2 cellular contexts compared by ENCODE assay signal in the genomic region with DNA sequence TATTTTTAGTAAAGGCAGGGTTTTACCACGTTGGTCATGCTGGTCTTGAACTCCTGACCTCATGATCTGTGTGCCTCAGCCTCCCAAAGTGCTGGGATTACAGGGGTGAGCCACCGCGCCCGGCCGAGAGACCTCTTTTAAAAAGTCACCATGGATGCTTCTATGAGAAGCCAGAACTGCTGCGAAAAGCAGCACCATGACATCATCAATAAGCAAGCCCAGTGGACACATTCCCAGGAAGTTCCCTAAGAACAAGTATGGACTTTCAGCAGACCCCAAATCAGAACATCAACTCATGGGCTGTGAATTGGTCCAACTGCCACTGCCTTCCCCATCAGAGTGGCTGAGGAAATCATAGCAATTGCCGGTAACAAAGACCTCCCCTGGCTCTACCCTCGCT.
A peak's percentile ranks its signal among the peaks of the same experiment; 100 is the strongest.
TF ChIP-seq lines count a peak whose summit lies in the region.

No MANE protein-coding gene starts in this region.

TF ChIP-seq in HepG2, 621 proteins besides CTCF, POLR2A, EP300 and RAD21 (continued from another document):
- TF ChIP-seq, protein P1, sequence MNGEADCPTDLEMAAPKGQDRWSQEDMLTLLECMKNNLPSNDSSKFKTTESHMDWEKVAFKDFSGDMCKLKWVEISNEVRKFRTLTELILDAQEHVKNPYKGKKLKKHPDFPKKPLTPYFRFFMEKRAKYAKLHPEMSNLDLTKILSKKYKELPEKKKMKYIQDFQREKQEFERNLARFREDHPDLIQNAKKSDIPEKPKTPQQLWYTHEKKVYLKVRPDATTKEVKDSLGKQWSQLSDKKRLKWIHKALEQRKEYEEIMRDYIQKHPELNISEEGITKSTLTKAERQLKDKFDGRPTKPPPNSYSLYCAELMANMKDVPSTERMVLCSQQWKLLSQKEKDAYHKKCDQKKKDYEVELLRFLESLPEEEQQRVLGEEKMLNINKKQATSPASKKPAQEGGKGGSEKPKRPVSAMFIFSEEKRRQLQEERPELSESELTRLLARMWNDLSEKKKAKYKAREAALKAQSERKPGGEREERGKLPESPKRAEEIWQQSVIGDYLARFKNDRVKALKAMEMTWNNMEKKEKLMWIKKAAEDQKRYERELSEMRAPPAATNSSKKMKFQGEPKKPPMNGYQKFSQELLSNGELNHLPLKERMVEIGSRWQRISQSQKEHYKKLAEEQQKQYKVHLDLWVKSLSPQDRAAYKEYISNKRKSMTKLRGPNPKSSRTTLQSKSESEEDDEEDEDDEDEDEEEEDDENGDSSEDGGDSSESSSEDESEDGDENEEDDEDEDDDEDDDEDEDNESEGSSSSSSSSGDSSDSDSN (CRISPR knock-in tag; IDR thresholded peaks at IDR 0.05) = no peak
- TF ChIP-seq ATF7 (IDR thresholded peaks at IDR 0.05) (peak; percentile 76), ATF7 (CRISPR knock-in tag; IDR thresholded peaks at IDR 0.05) (no peak), TOE1 (CRISPR knock-in tag; IDR thresholded peaks at IDR 0.05) (no peak), MEIS1 (CRISPR knock-in tag; IDR thresholded peaks at IDR 0.05; ENCODE audit: borderline replicate concordance) (no peak), ZSCAN22 (CRISPR knock-in tag; IDR thresholded peaks at IDR 0.05) (no peak), FOSL2 (CRISPR knock-in tag; IDR thresholded peaks at IDR 0.05) (no peak)
- TF ChIP-seq, protein P2, sequence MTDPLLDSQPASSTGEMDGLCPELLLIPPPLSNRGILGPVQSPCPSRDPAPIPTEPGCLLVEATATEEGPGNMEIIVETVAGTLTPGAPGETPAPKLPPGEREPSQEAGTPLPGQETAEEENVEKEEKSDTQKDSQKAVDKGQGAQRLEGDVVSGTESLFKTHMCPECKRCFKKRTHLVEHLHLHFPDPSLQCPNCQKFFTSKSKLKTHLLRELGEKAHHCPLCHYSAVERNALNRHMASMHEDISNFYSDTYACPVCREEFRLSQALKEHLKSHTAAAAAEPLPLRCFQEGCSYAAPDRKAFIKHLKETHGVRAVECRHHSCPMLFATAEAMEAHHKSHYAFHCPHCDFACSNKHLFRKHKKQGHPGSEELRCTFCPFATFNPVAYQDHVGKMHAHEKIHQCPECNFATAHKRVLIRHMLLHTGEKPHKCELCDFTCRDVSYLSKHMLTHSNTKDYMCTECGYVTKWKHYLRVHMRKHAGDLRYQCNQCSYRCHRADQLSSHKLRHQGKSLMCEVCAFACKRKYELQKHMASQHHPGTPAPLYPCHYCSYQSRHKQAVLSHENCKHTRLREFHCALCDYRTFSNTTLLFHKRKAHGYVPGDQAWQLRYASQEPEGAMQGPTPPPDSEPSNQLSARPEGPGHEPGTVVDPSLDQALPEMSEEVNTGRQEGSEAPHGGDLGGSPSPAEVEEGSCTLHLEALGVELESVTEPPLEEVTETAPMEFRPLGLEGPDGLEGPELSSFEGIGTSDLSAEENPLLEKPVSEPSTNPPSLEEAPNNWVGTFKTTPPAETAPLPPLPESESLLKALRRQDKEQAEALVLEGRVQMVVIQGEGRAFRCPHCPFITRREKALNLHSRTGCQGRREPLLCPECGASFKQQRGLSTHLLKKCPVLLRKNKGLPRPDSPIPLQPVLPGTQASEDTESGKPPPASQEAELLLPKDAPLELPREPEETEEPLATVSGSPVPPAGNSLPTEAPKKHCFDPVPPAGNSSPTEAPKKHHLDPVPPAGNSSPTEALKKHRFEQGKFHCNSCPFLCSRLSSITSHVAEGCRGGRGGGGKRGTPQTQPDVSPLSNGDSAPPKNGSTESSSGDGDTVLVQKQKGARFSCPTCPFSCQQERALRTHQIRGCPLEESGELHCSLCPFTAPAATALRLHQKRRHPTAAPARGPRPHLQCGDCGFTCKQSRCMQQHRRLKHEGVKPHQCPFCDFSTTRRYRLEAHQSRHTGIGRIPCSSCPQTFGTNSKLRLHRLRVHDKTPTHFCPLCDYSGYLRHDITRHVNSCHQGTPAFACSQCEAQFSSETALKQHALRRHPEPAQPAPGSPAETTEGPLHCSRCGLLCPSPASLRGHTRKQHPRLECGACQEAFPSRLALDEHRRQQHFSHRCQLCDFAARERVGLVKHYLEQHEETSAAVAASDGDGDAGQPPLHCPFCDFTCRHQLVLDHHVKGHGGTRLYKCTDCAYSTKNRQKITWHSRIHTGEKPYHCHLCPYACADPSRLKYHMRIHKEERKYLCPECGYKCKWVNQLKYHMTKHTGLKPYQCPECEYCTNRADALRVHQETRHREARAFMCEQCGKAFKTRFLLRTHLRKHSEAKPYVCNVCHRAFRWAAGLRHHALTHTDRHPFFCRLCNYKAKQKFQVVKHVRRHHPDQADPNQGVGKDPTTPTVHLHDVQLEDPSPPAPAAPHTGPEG (CRISPR knock-in tag; IDR thresholded peaks at IDR 0.05) = no peak

TF ChIP-seq in HEK293, 187 proteins besides CTCF, POLR2A, EP300 and RAD21:
- TF ChIP-seq, protein P3, sequence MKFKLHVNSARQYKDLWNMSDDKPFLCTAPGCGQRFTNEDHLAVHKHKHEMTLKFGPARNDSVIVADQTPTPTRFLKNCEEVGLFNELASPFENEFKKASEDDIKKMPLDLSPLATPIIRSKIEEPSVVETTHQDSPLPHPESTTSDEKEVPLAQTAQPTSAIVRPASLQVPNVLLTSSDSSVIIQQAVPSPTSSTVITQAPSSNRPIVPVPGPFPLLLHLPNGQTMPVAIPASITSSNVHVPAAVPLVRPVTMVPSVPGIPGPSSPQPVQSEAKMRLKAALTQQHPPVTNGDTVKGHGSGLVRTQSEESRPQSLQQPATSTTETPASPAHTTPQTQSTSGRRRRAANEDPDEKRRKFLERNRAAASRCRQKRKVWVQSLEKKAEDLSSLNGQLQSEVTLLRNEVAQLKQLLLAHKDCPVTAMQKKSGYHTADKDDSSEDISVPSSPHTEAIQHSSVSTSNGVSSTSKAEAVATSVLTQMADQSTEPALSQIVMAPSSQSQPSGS (tag by site-specific recombination; IDR thresholded peaks at IDR 0.05; ENCODE audit: low read depth) = peak; percentile 79
- TF ChIP-seq ZNF366 (tag by site-specific recombination; conservative IDR thresholded peaks at IDR 0.05) (no peak), SALL2 (tag by site-specific recombination; IDR thresholded peaks at IDR 0.05; ENCODE audit: borderline replicate concordance) (no peak)
- TF ChIP-seq, protein P4, sequence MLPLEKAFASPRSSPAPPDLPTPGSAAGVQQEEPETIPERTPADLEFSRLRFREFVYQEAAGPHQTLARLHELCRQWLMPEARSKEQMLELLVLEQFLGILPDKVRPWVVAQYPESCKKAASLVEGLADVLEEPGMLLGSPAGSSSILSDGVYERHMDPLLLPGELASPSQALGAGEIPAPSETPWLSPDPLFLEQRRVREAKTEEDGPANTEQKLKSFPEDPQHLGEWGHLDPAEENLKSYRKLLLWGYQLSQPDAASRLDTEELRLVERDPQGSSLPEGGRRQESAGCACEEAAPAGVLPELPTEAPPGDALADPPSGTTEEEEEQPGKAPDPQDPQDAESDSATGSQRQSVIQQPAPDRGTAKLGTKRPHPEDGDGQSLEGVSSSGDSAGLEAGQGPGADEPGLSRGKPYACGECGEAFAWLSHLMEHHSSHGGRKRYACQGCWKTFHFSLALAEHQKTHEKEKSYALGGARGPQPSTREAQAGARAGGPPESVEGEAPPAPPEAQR (tag by site-specific recombination; IDR thresholded peaks at IDR 0.05) = no peak
